ENCODE assay signal across 28 cellular contexts in genomic region chr12:80192087-80192486, GRCh38.
A peak's percentile ranks its signal among the peaks of the same experiment; 100 is the strongest.
DNase-seq lines count a peak whose midpoint lies in the region; ATAC-seq, FAIRE-seq and TF ChIP-seq lines count a peak whose summit lies in the region.
"Had no signal": no experiment of that assay in that cellular context is flagged by ENCODE, and none has a peak within 500 bp of the region (broad histone marks: within the 10 kb centered on the region; RNA-seq: fewer than 3 reads in every experiment).

No MANE protein-coding gene starts in this region.

- H3K4me1 Mint-ChIP-seq in GM23338 = peaks cover 17% of the 10 kb centered on the region
- no peaks in the 10 kb centered on the region for H3K4me1 Mint-ChIP-seq in activated T-helper 2 cell treated with anti-CD3 and anti-CD28 coated beads, Interferon-gamma antibody, Interleukin-2, Interleukin-4, amounts not matched to agents 10 μg/mL and 5 μg/mL and 100 μg/mL, durations not matched to agents 14 hours and 24 hours and 36 hours (ENCODE audit: low read depth)

- H3K9me3 ChIP-seq in MM.1S (replicated peaks; ENCODE audit: insufficient read depth, low read length) = no peaks in the 10 kb centered on the region
- H3K9me3 ChIP-seq in endothelial cell of umbilical vein (replicated peaks; ENCODE audit: control insufficient read depth, insufficient read depth, low read length) = no peaks in the 10 kb centered on the region
- H3K9me3 ChIP-seq in neuronal stem cell (replicated peaks in 1 of 2; ENCODE audit: control insufficient read depth in 2 of 2, insufficient read depth in 1 of 2, low read depth in 1 of 2, low read length in 2 of 2) = no peaks in the 10 kb centered on the region
- H3K9me3 ChIP-seq: gastrocnemius medialis, MG63 had no signal

- ATAC-seq in GM23338 (peak; percentile 70), HG03442 (IDR thresholded peaks at IDR 0.05; ENCODE audit: unreplicated experiment) (no peak)
- ATAC-seq: activated CD4-positive, CD25-positive, alpha-beta regulatory T cell treated with anti-CD3 and anti-CD28 coated beads, Interleukin-2, amount 50 U/mL, for 24 hours; activated T-cell treated with anti-CD3 and anti-CD28 coated beads, Interleukin-2, amount 50 U/mL, for 4 hours; gastrocnemius medialis; natural killer cell treated with Interleukin-12 subunit alpha and Interleukin-12 subunit beta and Interleukin-15 and Interleukin-18, amount 100 ng/mL, for 72 hours had no signal

- no peak overlapping the region for H2BK120ac ChIP-seq in neuronal stem cell (ENCODE audit: low read depth, low read length)

- no peaks in the 10 kb centered on the region for H3K36me3 Mint-ChIP-seq in GM23338 (ENCODE audit: low read depth)
- no peaks in the 10 kb centered on the region for H3K36me3 Mint-ChIP-seq in activated T-helper 2 cell treated with anti-CD3 and anti-CD28 coated beads, Interferon-gamma antibody, Interleukin-2, Interleukin-4, amounts not matched to agents 10 μg/mL and 5 μg/mL and 100 μg/mL, durations not matched to agents 14 hours and 24 hours and 36 hours (ENCODE audit: low read depth)
- H3K36me3 Mint-ChIP-seq: IgD-negative memory B cell; natural killer cell treated with Interleukin-12 subunit alpha and Interleukin-12 subunit beta and Interleukin-15 and Interleukin-18, amount 100 ng/mL, for 72 hours; type B pancreatic cell had no signal

- no peaks in the 10 kb centered on the region for H3K9me1 ChIP-seq in endothelial cell of umbilical vein (replicated peaks; ENCODE audit: control insufficient read depth, extremely low read depth, insufficient read depth, low read length)

- H3K27ac Mint-ChIP-seq in GM23338 = no peak overlapping the region
- no peak overlapping the region for H3K27ac Mint-ChIP-seq in activated T-helper 2 cell treated with anti-CD3 and anti-CD28 coated beads, Interferon-gamma antibody, Interleukin-2, Interleukin-4, amounts not matched to agents 10 μg/mL and 5 μg/mL and 100 μg/mL, durations not matched to agents 14 hours and 24 hours and 36 hours
- H3K27ac Mint-ChIP-seq: CD4-positive, alpha-beta T cell; H9; natural killer cell treated with Interleukin-12 subunit alpha and Interleukin-12 subunit beta and Interleukin-15 and Interleukin-18, amount 100 ng/mL, for 72 hours; type B pancreatic cell had no signal

- intact Hi-C loops in endothelial cell of umbilical vein (cut with micrococcal nuclease) = loop anchor here (10.0 kb wide), 1 partner anchor 433 kb away; no protein-coding TSS in a partner anchor
- intact Hi-C loops in activated T-helper 2 cell treated with anti-CD3 and anti-CD28 coated beads, Interferon-gamma antibody, Interleukin-2, Interleukin-4, amounts not matched to agents 10 μg/mL and 5 μg/mL and 100 μg/mL, durations not matched to agents 14 hours and 24 hours and 36 hours (cut with micrococcal nuclease) = loop anchor here (5.0 kb wide), 1 partner anchor 80 kb away; no protein-coding TSS in a partner anchor

- no peak overlapping the region for H4K8ac ChIP-seq in neuronal stem cell (ENCODE audit: low read depth, low read length)

- H3K4me3 Mint-ChIP-seq in GM23338 = no peak overlapping the region
- no peak overlapping the region for H3K4me3 Mint-ChIP-seq in activated T-helper 2 cell treated with anti-CD3 and anti-CD28 coated beads, Interferon-gamma antibody, Interleukin-2, Interleukin-4, amounts not matched to agents 10 μg/mL and 5 μg/mL and 100 μg/mL, durations not matched to agents 14 hours and 24 hours and 36 hours (ENCODE audit: low read depth)
- H3K4me3 Mint-ChIP-seq: activated T-cell treated with anti-CD3 and anti-CD28 coated beads, Interleukin-2, amount 50 U/mL, for 4 hours; CD4-positive, alpha-beta T cell; H9; IgD-negative memory B cell; natural killer cell treated with Interleukin-12 subunit alpha and Interleukin-12 subunit beta and Interleukin-15 and Interleukin-18, amount 100 ng/mL, for 72 hours; type B pancreatic cell had no signal

- H3K27ac ChIP-seq in GM23338 (ENCODE audit: low read depth) (no peak overlapping the region), MM.1S (ENCODE audit: low read length) (peak overlapping the region; percentile 20; the same call in 1 of the 2 replicates), endothelial cell of umbilical vein (ENCODE audit: insufficient read depth, low read depth, low read length) (no peak overlapping the region), neuronal stem cell (replicated peaks; ENCODE audit: low read length) (no peak overlapping the region)
- H3K27ac ChIP-seq: epithelial cell of prostate, RWPE1 had no signal

- peak overlapping the region; percentile 7; the same call in 1 of the 2 replicates for H3K9ac ChIP-seq in MM.1S (ENCODE audit: low read length)
- H3K9ac ChIP-seq in endothelial cell of umbilical vein (replicated peaks; ENCODE audit: extremely low read depth, insufficient read depth, low read length) = no peak overlapping the region
- H3K9ac ChIP-seq in neuronal stem cell (ENCODE audit: low read depth, low read length, poor library complexity) = no peak overlapping the region

- H2AFZ ChIP-seq in GM23338 (no peak overlapping the region; the same call in 1 of the 2 replicates), MM.1S (ENCODE audit: low read length) (0 out of 2 replicates have a peak overlapping the region, but pooled peaks have one; percentile 37), endothelial cell of umbilical vein (ENCODE audit: low read depth, low read length) (peak overlapping the region; percentile 8), neuronal stem cell (ENCODE audit: low read length) (peak overlapping the region; percentile 80)

- no peak overlapping the region for H3K4me2 ChIP-seq in GM23338
- H3K4me2 ChIP-seq in MM.1S (ENCODE audit: low read depth, low read length) = peak overlapping the region; percentile 22; the same call in 1 of the 2 replicates
- no peak overlapping the region for H3K4me2 ChIP-seq in endothelial cell of umbilical vein (ENCODE audit: insufficient read depth, low read length)
- H3K4me2 ChIP-seq in neuronal stem cell (ENCODE audit: insufficient read depth, low read length, poor library complexity, severe bottlenecking) = no peak overlapping the region

- no peak overlapping the region for H4K91ac ChIP-seq in neuronal stem cell (ENCODE audit: low read depth, low read length, poor library complexity)

- TF ChIP-seq POLR2A in endothelial cell of umbilical vein (IDR thresholded peaks at IDR 0.05; ENCODE audit: low read depth, low read length) = no peak

- CTCF ChIA-PET in endothelial cell of umbilical vein (lab: Charles Lee) = interaction anchor here (6.1 kb wide), 1 partner anchor 78 kb away, joined by 100 read pairs; no protein-coding TSS in a partner anchor

- BruUV-seq in endothelial cell of umbilical vein (replicated peaks; lab: Mats Ljungman, UMichigan) = no TSS peak

- H3F3A ChIP-seq in GM23338 (replicated peaks; ENCODE audit: low read depth) (no peaks in the 10 kb centered on the region), MM.1S (ENCODE audit: insufficient read depth, low read length) (peaks cover 11% of the 10 kb centered on the region; the same call in 1 of the 2 replicates)

- no peaks in the 10 kb centered on the region for H3K36me3 ChIP-seq in GM23338 (ENCODE audit: insufficient read depth)
- H3K36me3 ChIP-seq in MM.1S (replicated peaks; ENCODE audit: insufficient read depth, low read length) = no peaks in the 10 kb centered on the region
- H3K36me3 ChIP-seq in endothelial cell of umbilical vein (ENCODE audit: control insufficient read depth in 2 of 2, extremely low read depth in 1 of 2, insufficient read depth in 2 of 2, low read length in 2 of 2) = no peaks in the 10 kb centered on the region
- no peaks in the 10 kb centered on the region for H3K36me3 ChIP-seq in neuronal stem cell (replicated peaks in 1 of 2; ENCODE audit: control insufficient read depth in 2 of 2, insufficient read depth in 2 of 2, low read length in 2 of 2)
- H3K36me3 ChIP-seq: gastrocnemius medialis, MG63 had no signal

- TF ChIP-seq CTCF in GM23338 (conservative IDR thresholded peaks at IDR 0.05; ENCODE audit: low read depth in 2 of 2) (no peak; a peak in 1 of 4 replicates), MM.1S (IDR thresholded peaks at IDR 0.05; ENCODE audit: low read length) (peak; percentile 18; the same call in 1 of the 2 replicates), endothelial cell of umbilical vein (IDR thresholded peaks at IDR 0.05; ENCODE audit: extremely low read depth in 1 of 2, insufficient read depth in 1 of 2, low read depth in 1 of 2, low read length in 2 of 2) (no peak)

- H2BK15ac ChIP-seq in neuronal stem cell (ENCODE audit: low read length) = no peak overlapping the region

- H3K27me3 ChIP-seq in GM23338 (ENCODE audit: insufficient read depth) (no peaks in the 10 kb centered on the region), MM.1S (replicated peaks; ENCODE audit: insufficient read depth, low read length) (no peaks in the 10 kb centered on the region), endothelial cell of umbilical vein (ENCODE audit: control insufficient read depth in 2 of 2, insufficient read depth in 2 of 2, low read length in 2 of 2) (no peaks in the 10 kb centered on the region), neuronal stem cell (ENCODE audit: control insufficient read depth in 3 of 3, insufficient read depth in 3 of 3, low read depth in 1 of 3, low read length in 3 of 3) (no peaks in the 10 kb centered on the region)
- H3K27me3 ChIP-seq: gastrocnemius medialis, MG63 had no signal

- H3K14ac ChIP-seq in neuronal stem cell (ENCODE audit: low read length) = no peak overlapping the region

- WGBS in neuronal stem cell (ENCODE audit: extremely low coverage in 2 of 2, insufficient read length in 2 of 2, insufficient replicate concordance in 1 of 2), 2 donors = no CpG with 5 or more reads among the region's 3 CpGs

- no peaks in the 10 kb centered on the region for H3K79me1 ChIP-seq in neuronal stem cell (ENCODE audit: low read depth, low read length)

- POLR2A ChIA-PET in endothelial cell of umbilical vein (lab: Charles Lee) = no interaction called here

- H3K9me3 Mint-ChIP-seq in GM23338 = no peaks in the 10 kb centered on the region
- no peaks in the 10 kb centered on the region for H3K9me3 Mint-ChIP-seq in activated T-helper 2 cell treated with anti-CD3 and anti-CD28 coated beads, Interferon-gamma antibody, Interleukin-2, Interleukin-4, amounts not matched to agents 10 μg/mL and 5 μg/mL and 100 μg/mL, durations not matched to agents 14 hours and 24 hours and 36 hours
- H3K9me3 Mint-ChIP-seq: activated T-cell treated with anti-CD3 and anti-CD28 coated beads, Interleukin-2, amount 50 U/mL, for 4 hours; CD4-positive, alpha-beta T cell; H9; IgD-negative memory B cell; natural killer cell treated with Interleukin-12 subunit alpha and Interleukin-12 subunit beta and Interleukin-15 and Interleukin-18, amount 100 ng/mL, for 72 hours; type B pancreatic cell had no signal

- 0 out of 2 replicates have a peak, but pooled peaks cover 3% of the 10 kb centered on the region for H3K9me2 ChIP-seq in GM23338 (ENCODE audit: insufficient read depth)
- H3K9me2 ChIP-seq in MM.1S (replicated peaks; ENCODE audit: insufficient read depth, low read length) = no peaks in the 10 kb centered on the region

- peaks cover 3% of the 10 kb centered on the region for H3K27me3 Mint-ChIP-seq in GM23338 (ENCODE audit: insufficient read depth, low read depth, poor library complexity)
- H3K27me3 Mint-ChIP-seq in activated T-helper 2 cell treated with anti-CD3 and anti-CD28 coated beads, Interferon-gamma antibody, Interleukin-2, Interleukin-4, amounts not matched to agents 10 μg/mL and 5 μg/mL and 100 μg/mL, durations not matched to agents 14 hours and 24 hours and 36 hours (ENCODE audit: low read depth) = peaks cover 15% of the 10 kb centered on the region
- H3K27me3 Mint-ChIP-seq: type B pancreatic cell had no signal

- DNase-seq in GM23338 (ENCODE audit: low spot score) = peak; percentile 28
- DNase-seq in MM.1S = peak; percentile 68
- DNase-seq in endothelial cell of umbilical vein (ENCODE audit: low read depth, low spot score) = no peak
- DNase-seq in neuronal stem cell (ENCODE audit: low spot score) = no peak
- no peak for DNase-seq in amniotic stem cell (lab: John Stamatoyannopoulos, UW)
- no peak for DNase-seq in activated T-helper 2 cell treated with anti-CD3 and anti-CD28 coated beads, Interferon-gamma antibody, Interleukin-2, Interleukin-4, amounts not matched to agents 10 μg/mL and 5 μg/mL and 100 μg/mL, durations not matched to agents 14 hours and 24 hours and 36 hours (ENCODE audit: low spot score)
- no peak for DNase-seq in activated effector memory CD4-positive, alpha-beta T cell treated with anti-CD3 and anti-CD28 coated beads, Interleukin-2, amount 50 U/mL, for 16 hours
- DNase-seq: activated CD8-positive, alpha-beta memory T cell treated with anti-CD3 and anti-CD28 coated beads for 24 hours; activated naive CD4-positive, alpha-beta T cell treated with anti-CD3 and anti-CD28 coated beads, Interleukin-2, amount 50 U/mL, for 16 hours; activated T-cell treated with anti-CD3 and anti-CD28 coated beads, Interleukin-2, amount 50 U/mL, for 4 hours; CD4-positive, alpha-beta T cell; dermis blood vessel endothelial cell; DMS53; gastrocnemius medialis; GF-D8; H9; MG63; NCI-H1436 treated with DMSO at 0.1 percent for 48 hours; NCI-H524; posterior cingulate gyrus; stimulated activated CD4-positive, alpha-beta T cell treated with anti-CD3 and anti-CD28 coated beads, Interleukin-2, amount 100 ng/mL, for 24 hours had no signal

- no peak overlapping the region for H2BK12ac ChIP-seq in neuronal stem cell (ENCODE audit: low read length)

- FAIRE-seq in endothelial cell of umbilical vein (lab: Jason Lieb, UNC) = no peak

- no peak overlapping the region for H2BK5ac ChIP-seq in neuronal stem cell (ENCODE audit: low read length)

- no peak overlapping the region for H3K4ac ChIP-seq in neuronal stem cell (ENCODE audit: low read length)

- H3K4me3 ChIP-seq in GM23338 = no peak overlapping the region
- H3K4me3 ChIP-seq in MM.1S (ENCODE audit: low read length) = no peak overlapping the region
- H3K4me3 ChIP-seq in endothelial cell of umbilical vein (replicated peaks in 1 of 3; ENCODE audit: insufficient read depth in 1 of 3, low read depth in 1 of 3, low read length in 3 of 3) = no peak overlapping the region
- H3K4me3 ChIP-seq in neuronal stem cell (ENCODE audit: low read length in 2 of 2) = no peak overlapping the region
- H3K4me3 ChIP-seq: gastrocnemius medialis, MG63 had no signal

- no peak overlapping the region for H2AK5ac ChIP-seq in neuronal stem cell (ENCODE audit: low read depth, low read length)

- no peak overlapping the region for H3K18ac ChIP-seq in neuronal stem cell (ENCODE audit: low read length)

- no peaks in the 10 kb centered on the region for H3K79me2 ChIP-seq in GM23338 (replicated peaks; ENCODE audit: insufficient read depth)
- H3K79me2 ChIP-seq in MM.1S (ENCODE audit: low read length) = no peaks in the 10 kb centered on the region
- H3K79me2 ChIP-seq in endothelial cell of umbilical vein (ENCODE audit: control insufficient read depth, insufficient read depth, low read length) = no peaks in the 10 kb centered on the region

- H3K4me1 ChIP-seq in GM23338 (ENCODE audit: insufficient read depth) (peaks cover 6% of the 10 kb centered on the region; the same call in 1 of the 2 replicates), MM.1S (ENCODE audit: low read length) (peaks cover 25% of the 10 kb centered on the region), endothelial cell of umbilical vein (ENCODE audit: control insufficient read depth, extremely low read depth, insufficient read depth, low read length) (peaks cover 11% of the 10 kb centered on the region), neuronal stem cell (ENCODE audit: control insufficient read depth in 2 of 2, insufficient read depth in 1 of 2, low read depth in 1 of 2, low read length in 2 of 2) (peaks cover 2 to 14% of the 10 kb centered on the region in 2 donors)

- H4K20me1 ChIP-seq in GM23338 (replicated peaks; ENCODE audit: insufficient read depth) (no peaks in the 10 kb centered on the region), MM.1S (ENCODE audit: insufficient read depth, low read length) (no peaks in the 10 kb centered on the region), endothelial cell of umbilical vein (replicated peaks; ENCODE audit: control insufficient read depth, extremely low read depth, insufficient read depth, low read length) (no peaks in the 10 kb centered on the region)

- dilution Hi-C loops in endothelial cell of umbilical vein (cut with MboI; ENCODE audit: extremely low pct_ligation_motif_present, low sequenced_read_pairs) = no loop called here

- no peak overlapping the region for H3K23ac ChIP-seq in neuronal stem cell (ENCODE audit: low read depth, low read length, poor library complexity)

Comparison
In these comparisons a context has a peak if more than half of its experiments do, and no peak if none do; other contexts are left out.
1. DNase-seq: peak in GM23338 (single experiment) and MM.1S (single experiment); none in endothelial cell of umbilical vein (single experiment), neuronal stem cell (single experiment), amniotic stem cell (single experiment), activated T-helper 2 cell treated with anti-CD3 and anti-CD28 coated beads, Interferon-gamma antibody, Interleukin-2, Interleukin-4, amounts not matched to agents 10 μg/mL and 5 μg/mL and 100 μg/mL, durations not matched to agents 14 hours and 24 hours and 36 hours (single experiment) and activated effector memory CD4-positive, alpha-beta T cell treated with anti-CD3 and anti-CD28 coated beads, Interleukin-2, amount 50 U/mL, for 16 hours (single experiment).